In genomic region chr3:155019576-155019975, GRCh38 we compare ENCODE assay signal across 18 cellular contexts.
A peak's percentile ranks its signal among the peaks of the same experiment; 100 is the strongest.
DNase-seq lines count a peak whose midpoint lies in the region; ATAC-seq and TF ChIP-seq lines count a peak whose summit lies in the region.
"Had no signal": no experiment of that assay in that cellular context is flagged by ENCODE, and none has a peak within 500 bp of the region (broad histone marks: within the 10 kb centered on the region; RNA-seq: fewer than 3 reads in every experiment).

No MANE protein-coding gene starts in this region.

- H3K27me3 Mint-ChIP-seq in CD14-positive monocyte (ENCODE audit: low read depth in 3 of 3) (peaks cover 0 to 1% (median 0%) of the 10 kb centered on the region in 3 donors), endodermal cell (ENCODE audit: insufficient read depth) (no peaks in the 10 kb centered on the region)
- H3K27me3 Mint-ChIP-seq: activated naive CD4-positive, alpha-beta T cell treated with anti-CD3 and anti-CD28 coated beads, Interleukin-2, amount 50 U/mL, for 24 hours; central memory CD8-positive, alpha-beta T cell had no signal

- H3K4me1 ChIP-seq in endodermal cell (ENCODE audit: control insufficient read depth, insufficient read depth, low read length) (no peaks in the 10 kb centered on the region), mesodermal cell (ENCODE audit: control insufficient read depth, insufficient read depth, low read length, poor library complexity, severe bottlenecking) (peaks cover 28% of the 10 kb centered on the region)
- H3K4me1 ChIP-seq: BE2C, esophagus muscularis mucosa, uterus had no signal

- H3K36me3 ChIP-seq in endodermal cell (ENCODE audit: control insufficient read depth, insufficient read depth, low read length) (no peaks in the 10 kb centered on the region), mesodermal cell (ENCODE audit: control insufficient read depth, insufficient read depth, low read length) (no peaks in the 10 kb centered on the region)
- H3K36me3 ChIP-seq: BE2C, esophagus muscularis mucosa, uterus had no signal

- DNase-seq in CD14-positive monocyte (ENCODE audit: low spot score) = no peak
- DNase-seq in LHCN-M2 (ENCODE audit: low read depth) = peak; percentile 10
- DNase-seq in endodermal cell = no peak
- DNase-seq in NCI-H2196 treated with DMSO at 0.1 percent for 48 hours (lab: John Stamatoyannopoulos, UW; ENCODE audit: unreplicated experiment) = no peak
- DNase-seq in amygdala (lab: John Stamatoyannopoulos, UW) = no peak
- DNase-seq in GM19238 (ENCODE audit: insufficient read length, low spot score) = no peak
- DNase-seq: activated CD4-positive, CD25-positive, alpha-beta regulatory T cell; BE2C; DMS79; H7; NCI-H446; stimulated activated CD4-positive, alpha-beta T cell treated with anti-CD3 and anti-CD28 coated beads, Interleukin-2, amount 100 ng/mL, for 48 hours; uterus had no signal

- H3K9me3 Mint-ChIP-seq in CD14-positive monocyte (peaks cover 0 to 7% (median 0%) of the 10 kb centered on the region in 7 donors), endodermal cell (no peaks in the 10 kb centered on the region)
- H3K9me3 Mint-ChIP-seq: activated naive CD4-positive, alpha-beta T cell treated with anti-CD3 and anti-CD28 coated beads, Interleukin-2, amount 50 U/mL, for 24 hours; central memory CD8-positive, alpha-beta T cell had no signal

- H3K36me3 Mint-ChIP-seq in CD14-positive monocyte = peaks cover 0 to 2% of the 10 kb centered on the region in 2 donors
- H3K36me3 Mint-ChIP-seq in endodermal cell (ENCODE audit: low read depth) = no peaks in the 10 kb centered on the region
- H3K36me3 Mint-ChIP-seq: activated naive CD4-positive, alpha-beta T cell treated with anti-CD3 and anti-CD28 coated beads, Interleukin-2, amount 50 U/mL, for 24 hours had no signal

- no peaks in the 10 kb centered on the region for H3K9me3 ChIP-seq in endodermal cell (ENCODE audit: control insufficient read depth, low read length)
- no peaks in the 10 kb centered on the region for H3K9me3 ChIP-seq in mesodermal cell (ENCODE audit: control insufficient read depth, low read length)
- H3K9me3 ChIP-seq: BE2C, esophagus muscularis mucosa, uterus had no signal

- 60 to 90% methylated on average over 1 of the region's 1 CpG for WGBS in endodermal cell (ENCODE audit: insufficient coverage in 1 of 2, insufficient read length in 1 of 2), 2 experiments
- 80 to 86% methylated on average over 1 of the region's 1 CpG for WGBS in mesodermal cell (ENCODE audit: insufficient coverage in 2 of 2), 2 experiments

- H3K4me3 Mint-ChIP-seq in CD14-positive monocyte (no peak overlapping the region), endodermal cell (no peak overlapping the region)
- H3K4me3 Mint-ChIP-seq: activated naive CD4-positive, alpha-beta T cell treated with anti-CD3 and anti-CD28 coated beads, Interleukin-2, amount 50 U/mL, for 24 hours; central memory CD8-positive, alpha-beta T cell had no signal

- intact Hi-C loops in CD14-positive monocyte (cut with micrococcal nuclease) = no loop called here

- H3K4me3 ChIP-seq in endodermal cell (ENCODE audit: low read length) (no peak overlapping the region), mesodermal cell (ENCODE audit: extremely low read depth, insufficient read depth, low read length, poor library complexity, severe bottlenecking) (no peak overlapping the region)
- H3K4me3 ChIP-seq: esophagus muscularis mucosa, uterus had no signal

- ATAC-seq in GM18870 (IDR thresholded peaks at IDR 0.05; ENCODE audit: unreplicated experiment) = no peak

- no peak overlapping the region for H3K9ac ChIP-seq in endodermal cell (ENCODE audit: extremely low read depth, low read length, poor library complexity, severe bottlenecking)

- H3K27ac Mint-ChIP-seq in CD14-positive monocyte = peak overlapping the region in 6 of 7 donors; percentile 34 to 71 (median 55)
- peak overlapping the region; percentile 20 for H3K27ac Mint-ChIP-seq in endodermal cell
- H3K27ac Mint-ChIP-seq: activated naive CD4-positive, alpha-beta T cell treated with anti-CD3 and anti-CD28 coated beads, Interleukin-2, amount 50 U/mL, for 24 hours had no signal

- H3K4me1 Mint-ChIP-seq in CD14-positive monocyte = peaks cover 18% of the 10 kb centered on the region
- peaks cover 17% of the 10 kb centered on the region for H3K4me1 Mint-ChIP-seq in endodermal cell
- H3K4me1 Mint-ChIP-seq: activated naive CD4-positive, alpha-beta T cell treated with anti-CD3 and anti-CD28 coated beads, Interleukin-2, amount 50 U/mL, for 24 hours; central memory CD8-positive, alpha-beta T cell had no signal

- H3K27ac ChIP-seq in endodermal cell (ENCODE audit: low read depth, low read length) (no peak overlapping the region), mesodermal cell (ENCODE audit: low read depth, low read length, severe bottlenecking) (peak overlapping the region; percentile 74)
- H3K27ac ChIP-seq: esophagus muscularis mucosa, uterus had no signal

- TF ChIP-seq CTCF in CD14-positive monocyte (IDR thresholded peaks at IDR 0.05) = no peak
- no peak for TF ChIP-seq CTCF in endodermal cell (conservative IDR thresholded peaks at IDR 0.05)

- H3K27me3 ChIP-seq in endodermal cell (ENCODE audit: control insufficient read depth, insufficient read depth, low read length, poor library complexity, severe bottlenecking) = no peaks in the 10 kb centered on the region
- H3K27me3 ChIP-seq: BE2C, esophagus muscularis mucosa, uterus had no signal
